Comparison of ENCODE assay signal across 1 cellular context in the genomic region with DNA sequence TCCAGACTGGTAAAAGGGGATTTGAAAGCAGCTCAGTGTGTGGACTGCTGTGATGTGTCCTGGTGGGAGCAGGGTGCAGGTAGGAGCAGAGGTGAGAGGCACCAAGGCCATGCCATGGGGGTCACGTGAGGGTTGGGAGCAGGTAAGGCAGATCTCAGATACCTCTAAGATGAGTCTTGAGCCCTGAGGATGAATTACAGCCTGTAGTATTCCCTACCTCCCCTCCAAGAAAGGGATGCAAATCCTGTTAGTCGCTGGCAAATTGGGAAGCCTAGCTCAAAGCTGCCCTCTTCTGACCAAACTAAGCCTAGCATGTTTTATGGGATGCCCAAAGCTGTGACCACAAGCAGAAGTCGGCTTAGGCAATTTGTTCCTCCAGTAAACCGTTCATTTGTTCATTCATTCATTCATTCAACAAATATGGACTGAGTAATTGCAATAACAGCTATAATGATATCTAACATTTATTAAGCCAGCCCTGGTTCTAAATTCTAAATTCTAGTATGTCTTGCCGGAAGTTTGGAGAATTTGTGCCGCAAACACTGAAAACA.
TF ChIP-seq lines count a peak whose summit lies in the region.

No MANE protein-coding gene starts in this region.

TF ChIP-seq in IMR-90, 13 proteins besides CTCF, POLR2A, EP300 and RAD21:
- no peak for TF ChIP-seq NFE2L2 (IDR thresholded peaks at IDR 0.05; ENCODE audit: low read depth, low read length)
- no peak for TF ChIP-seq RCOR1 (IDR thresholded peaks at IDR 0.05; ENCODE audit: insufficient replicate concordance, low read length)
- TF ChIP-seq CEBPB (IDR thresholded peaks at IDR 0.05; ENCODE audit: low read depth, low read length): 0 out of 2 replicates have a peak, but pooled peaks have one; percentile 22
- peak; percentile 99 for TF ChIP-seq SMC3 (IDR thresholded peaks at IDR 0.05; ENCODE audit: low read depth, low read length)
- no peak for TF ChIP-seq RFX5 (IDR thresholded peaks at IDR 0.05; ENCODE audit: low read depth, low read length)
- no peak for TF ChIP-seq MAFK (IDR thresholded peaks at IDR 0.05; ENCODE audit: low read depth, low read length)
- TF ChIP-seq ELK1 (IDR thresholded peaks at IDR 0.05; ENCODE audit: borderline replicate concordance, low read depth, low read length): no peak
- TF ChIP-seq FOS (IDR thresholded peaks at IDR 0.05; ENCODE audit: low read depth, low read length): no peak
- no peak for TF ChIP-seq CHD1 (IDR thresholded peaks at IDR 0.05; ENCODE audit: low read depth, low read length)
- TF ChIP-seq MXI1 (IDR thresholded peaks at IDR 0.05; ENCODE audit: borderline replicate concordance, low read depth, low read length): no peak
- TF ChIP-seq MAZ (IDR thresholded peaks at IDR 0.05; ENCODE audit: borderline replicate concordance, low read depth, low read length): no peak
- 0 out of 2 replicates have a peak, but pooled peaks have one; percentile 38 for TF ChIP-seq BHLHE40 (IDR thresholded peaks at IDR 0.05; ENCODE audit: low read depth, low read length)
- TF ChIP-seq USF2 (IDR thresholded peaks at IDR 0.05; ENCODE audit: low read depth, low read length): peak; percentile 20; the same call in 1 of the 2 replicates
